In the genomic region with DNA sequence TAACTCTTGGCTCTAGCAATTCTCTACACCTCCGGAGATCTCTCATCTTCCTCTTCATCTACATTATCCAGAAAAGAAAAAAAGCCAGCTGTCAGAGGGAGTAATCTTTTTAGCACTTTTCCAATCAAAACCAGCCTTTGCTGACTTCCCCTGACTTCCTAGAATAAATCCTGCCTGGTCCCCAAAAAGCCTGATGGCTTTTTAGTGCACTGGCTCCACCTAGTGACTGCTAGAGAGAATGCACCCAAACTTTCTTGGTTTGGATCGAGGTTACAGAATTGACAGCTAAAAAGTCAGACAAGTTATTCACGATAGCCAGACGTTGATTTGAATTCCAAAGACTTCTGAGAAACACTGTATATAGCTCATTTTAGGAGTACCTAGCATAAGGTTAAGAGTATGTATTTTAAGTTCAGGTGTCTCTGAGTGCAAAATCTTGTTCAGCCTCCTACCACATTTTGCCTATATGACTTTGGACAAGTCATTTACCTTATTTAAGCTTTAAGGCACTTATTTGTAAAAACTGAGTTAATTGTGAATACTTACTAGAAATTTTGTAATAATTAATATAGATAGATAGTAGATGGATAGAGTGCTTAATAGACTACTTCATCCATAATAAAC, we compare ENCODE assay signal across 8 cellular contexts.
DNase-seq lines count a peak whose midpoint lies in the region; ATAC-seq, FAIRE-seq and TF ChIP-seq lines count a peak whose summit lies in the region.

No MANE protein-coding gene starts in this region.

- TF ChIP-seq CTCF in GM12875 (IDR thresholded peaks at IDR 0.05; ENCODE audit: borderline replicate concordance, insufficient read depth, low read depth, low read length) = peak; percentile 79; the same call in 1 of the 2 replicates
- TF ChIP-seq CTCF in Loucy (conservative IDR thresholded peaks at IDR 0.05; ENCODE audit: low read length) = peak; percentile 99
- TF ChIP-seq CTCF in bronchial epithelial cell (IDR thresholded peaks at IDR 0.05; ENCODE audit: insufficient read depth, low read length, severe bottlenecking) = peak; percentile 86

- no peaks in the 10 kb centered on the region for H3K9me2 ChIP-seq in Loucy (replicated peaks; ENCODE audit: low read depth, low read length)

- H2AFZ ChIP-seq in Loucy (ENCODE audit: low read length) = 0 out of 2 replicates have a peak overlapping the region, but pooled peaks have one; percentile 58

- H3K36me3 ChIP-seq in Loucy (ENCODE audit: insufficient read depth, low read length) (no peaks in the 10 kb centered on the region), bronchial epithelial cell (ENCODE audit: control insufficient read depth, insufficient read depth, low read length) (no peaks in the 10 kb centered on the region)

- no peak overlapping the region for H3K4me2 ChIP-seq in Loucy (ENCODE audit: low read depth, low read length, poor library complexity, severe bottlenecking)

- H3K9ac ChIP-seq in Loucy (ENCODE audit: low read depth, low read length, poor library complexity, severe bottlenecking) = no peak overlapping the region

- H3F3A ChIP-seq in Loucy (ENCODE audit: low read depth) = no peaks in the 10 kb centered on the region

- H3K27me3 ChIP-seq in Loucy (ENCODE audit: insufficient read depth, low read length, poor library complexity, severe bottlenecking) (no peaks in the 10 kb centered on the region), bronchial epithelial cell (ENCODE audit: control insufficient read depth, insufficient read depth, low read length) (no peaks in the 10 kb centered on the region)

- no peaks in the 10 kb centered on the region for H3K79me2 ChIP-seq in Loucy (ENCODE audit: insufficient read depth, low read length)

- H3K9me3 ChIP-seq in Loucy (ENCODE audit: insufficient read depth, low read depth, low read length) = no peaks in the 10 kb centered on the region

- peak; percentile 73 for DNase-seq in AG08395 (ENCODE audit: low spot score)
- DNase-seq in SK-N-DZ (ENCODE audit: low spot score) = peak; percentile 55
- peak; percentile 43 for DNase-seq in bronchial epithelial cell (ENCODE audit: low read depth)
- DNase-seq in kidney tubule cell (ENCODE audit: low spot score) = peak; percentile 61
- peak; percentile 43 for DNase-seq in stimulated activated CD4-positive, alpha-beta T cell treated with anti-CD3 and anti-CD28 coated beads, Interleukin-4, amount 100 ng/mL, for 24 hours

- no peaks in the 10 kb centered on the region for H3K4me1 ChIP-seq in Loucy (ENCODE audit: insufficient read depth, low read length, poor library complexity, severe bottlenecking)

- no peak overlapping the region for H3K4me3 ChIP-seq in GM12875 (ENCODE audit: low read depth, low read length)
- no peak overlapping the region for H3K4me3 ChIP-seq in Loucy (ENCODE audit: low read length, poor library complexity, severe bottlenecking)
- no peak overlapping the region for H3K4me3 ChIP-seq in bronchial epithelial cell (ENCODE audit: low read depth, low read length)

- ATAC-seq in HG03520 (IDR thresholded peaks at IDR 0.05; ENCODE audit: unreplicated experiment) = no peak

- FAIRE-seq in bronchial epithelial cell (lab: Jason Lieb, UNC) = no peak

- H4K20me1 ChIP-seq in Loucy (ENCODE audit: insufficient read depth, low read length, poor library complexity, severe bottlenecking) = no peaks in the 10 kb centered on the region
